Comparison of ENCODE assay signal across 24 cellular contexts in the genomic region with DNA sequence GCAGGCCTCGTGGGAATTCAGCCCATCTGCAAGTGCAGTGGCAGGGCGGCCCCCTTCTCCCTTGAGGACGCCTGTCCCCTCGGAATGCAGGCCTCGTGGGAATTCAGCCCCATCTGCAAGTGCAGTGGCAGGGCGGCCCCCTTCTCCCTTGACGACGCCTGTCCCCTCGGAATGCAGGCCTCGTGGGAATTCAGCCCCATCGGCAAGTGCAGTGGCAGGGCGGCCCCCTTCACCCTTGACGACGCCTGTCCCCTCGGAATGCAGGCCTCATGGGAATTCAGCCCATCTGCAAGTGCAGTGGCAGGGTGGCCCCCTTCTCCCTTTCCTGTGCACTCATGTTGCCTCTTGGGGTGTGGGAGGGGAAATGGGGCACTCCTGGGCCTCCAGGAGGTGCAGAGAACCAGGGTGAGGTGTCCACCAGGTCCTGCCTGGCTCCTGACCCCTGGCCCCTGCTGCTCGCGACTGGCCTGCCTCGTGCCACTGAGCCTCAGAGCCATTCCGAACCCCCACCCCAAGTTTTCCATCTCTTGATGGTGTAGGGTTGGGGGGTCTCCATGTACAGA. TPM values are rescaled to one million over a fixed set of nuclear protein-coding genes. Genes with fewer than 3 reads are reported as not detected.
"Had no signal": no experiment of that assay in that cellular context is flagged by ENCODE, and none has a peak within 500 bp of the region (broad histone marks: within the 10 kb centered on the region; RNA-seq: fewer than 3 reads in every experiment).

No MANE protein-coding gene starts in this region.

- H3K36me3 Mint-ChIP-seq: activated CD4-positive, alpha-beta memory T cell treated with anti-CD3 and anti-CD28 coated beads for 36 hours; activated naive CD8-positive, alpha-beta T cell had no signal

- H3K27ac ChIP-seq: brain microvascular endothelial cell, cardiac muscle cell had no signal

- H3K36me3 ChIP-seq: brain microvascular endothelial cell, cardiac muscle cell had no signal

- H3K4me1 Mint-ChIP-seq: activated CD4-positive, alpha-beta T cell treated with anti-CD3 and anti-CD28 coated beads, Interleukin-2, amount 10 ng/mL, durations not matched to agents 7 days and 5 days; activated T-helper 17 cell treated with anti-CD3 and anti-CD28 coated beads, Interleukin-2, amount 50 U/mL, for 72 hours had no signal

- H3K9me3 Mint-ChIP-seq: activated CD4-positive, alpha-beta memory T cell treated with anti-CD3 and anti-CD28 coated beads for 36 hours; activated CD4-positive, alpha-beta T cell treated with anti-CD3 and anti-CD28 coated beads, Interleukin-2, amount 10 ng/mL, durations not matched to agents 7 days and 5 days; activated naive CD4-positive, alpha-beta T cell treated with anti-CD3 and anti-CD28 coated beads for 36 hours; activated T-helper 17 cell treated with anti-CD3 and anti-CD28 coated beads, Interleukin-2, amount 50 U/mL, for 72 hours had no signal

- H3K4me3 Mint-ChIP-seq: activated CD4-positive, alpha-beta memory T cell treated with anti-CD3 and anti-CD28 coated beads for 36 hours; activated CD4-positive, alpha-beta T cell treated with anti-CD3 and anti-CD28 coated beads, Interleukin-2, amount 10 ng/mL, durations not matched to agents 7 days and 5 days; activated naive CD4-positive, alpha-beta T cell treated with anti-CD3 and anti-CD28 coated beads for 36 hours; activated naive CD8-positive, alpha-beta T cell; activated T-helper 17 cell treated with anti-CD3 and anti-CD28 coated beads, Interleukin-2, amount 50 U/mL, for 72 hours had no signal

- FAIRE-seq: RCC 7860, TTC549 had no signal

- H3K27ac Mint-ChIP-seq: activated CD4-positive, alpha-beta memory T cell treated with anti-CD3 and anti-CD28 coated beads for 36 hours; activated CD4-positive, alpha-beta T cell treated with anti-CD3 and anti-CD28 coated beads, Interleukin-2, amount 10 ng/mL, durations not matched to agents 7 days and 5 days; activated naive CD4-positive, alpha-beta T cell treated with anti-CD3 and anti-CD28 coated beads for 36 hours; activated naive CD8-positive, alpha-beta T cell; activated T-helper 17 cell treated with anti-CD3 and anti-CD28 coated beads, Interleukin-2, amount 50 U/mL, for 72 hours; T-helper 17 cell had no signal

- H3K4me3 ChIP-seq: cardiac muscle cell had no signal

- DNase-seq: activated CD4-positive, alpha-beta memory T cell treated with anti-CD3 and anti-CD28 coated beads for 36 hours; activated CD4-positive, alpha-beta T cell treated with anti-CD3 and anti-CD28 coated beads, Interleukin-2, amount 10 ng/mL, durations not matched to agents 7 days and 5 days; activated CD4-positive, CD25-positive, alpha-beta regulatory T cell; activated CD8-positive, alpha-beta memory T cell treated with anti-CD3 and anti-CD28 coated beads for 24 hours; activated gamma-delta T cell; activated naive CD4-positive, alpha-beta T cell treated with anti-CD3 and anti-CD28 coated beads for 36 hours; activated T-cell treated with anti-CD3 and anti-CD28 coated beads for 4 hours; activated T-cell treated with anti-CD3 and anti-CD28 coated beads, Interleukin-2, amount 50 U/mL, for 48 hours; amygdala; brain microvascular endothelial cell; MM.1S; NCI-H1048; NCI-H146; NCI-H187 treated with DMSO at 0.1 percent for 48 hours; NCI-H2081 treated with DMSO at 0.1 percent for 48 hours; PC-3; SIG-M5; T1000 had no signal

- ATAC-seq: activated T-helper 17 cell treated with anti-CD3 and anti-CD28 coated beads, Interleukin-2, amount 50 U/mL, for 72 hours; PC-3; T-helper 17 cell had no signal

RNA-seq across cellular contexts. Expression of gene SLC26A1, which starts 6.7 kb away (rescaled TPM):
- total RNA-seq: activated CD4-positive, alpha-beta memory T cell treated with anti-CD3 and anti-CD28 coated beads for 36 hours; activated naive CD4-positive, alpha-beta T cell treated with anti-CD3 and anti-CD28 coated beads for 36 hours; PC-3 had no signal
